Comparison of ENCODE assay signal across 9 cellular contexts in genomic region chr14:94601961-94602391, GRCh38. TPM values are rescaled to one million over a fixed set of nuclear protein-coding genes. Genes with fewer than 3 reads are reported as not detected.
DNase-seq lines count a peak whose midpoint lies in the region; ATAC-seq and TF ChIP-seq lines count a peak whose summit lies in the region.
"Had no signal": no experiment of that assay in that cellular context is flagged by ENCODE, and none has a peak within 500 bp of the region (broad histone marks: within the 10 kb centered on the region; RNA-seq: fewer than 3 reads in every experiment).

No MANE protein-coding gene starts in this region.

- CTCF ChIA-PET in AG04449 (lab: Yijun Ruan, JAX) (interaction anchor here (1.3 kb wide), 1 partner anchor 10 kb away, joined by 4 read pairs; the partner anchor contains the start of gene SERPINA3), RWPE1 (lab: Yijun Ruan, JAX) (interaction anchor here (0.6 kb wide), 1 partner anchor 707 kb away, joined by 5 read pairs; no protein-coding TSS in a partner anchor)

- peak overlapping the region; percentile 60 for H3K18ac ChIP-seq in neuronal stem cell (ENCODE audit: low read length)

- no peaks in the 10 kb centered on the region for H3K27me3 ChIP-seq in neuronal stem cell (ENCODE audit: control insufficient read depth in 3 of 3, insufficient read depth in 3 of 3, low read depth in 1 of 3, low read length in 3 of 3)

- H2BK120ac ChIP-seq in neuronal stem cell (ENCODE audit: low read depth, low read length) = peak overlapping the region; percentile 65

- no peak overlapping the region for H2BK5ac ChIP-seq in neuronal stem cell (ENCODE audit: low read length)

- H3K14ac ChIP-seq in neuronal stem cell (ENCODE audit: low read length) = no peak overlapping the region

- H3K27ac Mint-ChIP-seq in activated T-cell treated with anti-CD3 and anti-CD28 coated beads, Interleukin-2, amount 50 U/mL, for 24 hours = no peak overlapping the region
- H3K27ac Mint-ChIP-seq: stimulated activated naive CD8-positive, alpha-beta T cell treated with anti-CD3 and anti-CD28 coated beads, Interleukin-15, Interleukin-2, amounts not matched to agents 100 ng/mL and 50 ng/mL, for 24 hours had no signal

- no peaks in the 10 kb centered on the region for H3K79me1 ChIP-seq in neuronal stem cell (ENCODE audit: low read depth, low read length)

- H3K9ac ChIP-seq in neuronal stem cell (ENCODE audit: low read depth, low read length, poor library complexity) = no peak overlapping the region

- H2AFZ ChIP-seq in neuronal stem cell (ENCODE audit: low read length) = no peak overlapping the region

- H3K23ac ChIP-seq in neuronal stem cell (ENCODE audit: low read depth, low read length, poor library complexity) = no peak overlapping the region

- DNase-seq in AG04449 (ENCODE audit: low read depth, low spot score) (peak; percentile 62), RWPE1 (ENCODE audit: low spot score) (peak; percentile 74), fibroblast of peridontal ligament (ENCODE audit: extremely low read depth) (peak; percentile 95), neuronal stem cell (ENCODE audit: low spot score) (no peak), ecto neural progenitor cell (ENCODE audit: low spot score) (no peak)
- DNase-seq in activated T-cell treated with anti-CD3 and anti-CD28 coated beads, Interleukin-2, amount 50 U/mL, for 24 hours = no peak

- peaks cover 7% of the 10 kb centered on the region for H3K27me3 Mint-ChIP-seq in activated T-cell treated with anti-CD3 and anti-CD28 coated beads, Interleukin-2, amount 50 U/mL, for 24 hours
- H3K27me3 Mint-ChIP-seq: stimulated activated naive CD8-positive, alpha-beta T cell treated with anti-CD3 and anti-CD28 coated beads, Interleukin-15, Interleukin-2, amounts not matched to agents 100 ng/mL and 50 ng/mL, for 24 hours had no signal

- no peak for TF ChIP-seq CTCF in AG04449 (IDR thresholded peaks at IDR 0.05; ENCODE audit: insufficient read depth, low read length, missing control alignments)
- TF ChIP-seq CTCF in RWPE1 (conservative IDR thresholded peaks at IDR 0.05; ENCODE audit: low read depth) = no peak

- H2BK12ac ChIP-seq in neuronal stem cell (ENCODE audit: low read length) = no peak overlapping the region

- H3K4me3 Mint-ChIP-seq in activated T-cell treated with anti-CD3 and anti-CD28 coated beads, Interleukin-2, amount 50 U/mL, for 24 hours = no peak overlapping the region
- H3K4me3 Mint-ChIP-seq: stimulated activated naive CD8-positive, alpha-beta T cell treated with anti-CD3 and anti-CD28 coated beads, Interleukin-15, Interleukin-2, amounts not matched to agents 100 ng/mL and 50 ng/mL, for 24 hours had no signal

- no peak overlapping the region for H4K8ac ChIP-seq in neuronal stem cell (ENCODE audit: low read depth, low read length)

- no peak overlapping the region for H2AK5ac ChIP-seq in neuronal stem cell (ENCODE audit: low read depth, low read length)

- no peak overlapping the region for H3K4ac ChIP-seq in neuronal stem cell (ENCODE audit: low read length)

- H3K9me3 ChIP-seq in neuronal stem cell (replicated peaks in 1 of 2; ENCODE audit: control insufficient read depth in 2 of 2, insufficient read depth in 1 of 2, low read depth in 1 of 2, low read length in 2 of 2) = no peaks in the 10 kb centered on the region

- no peak for ATAC-seq in GM18909 (IDR thresholded peaks at IDR 0.05; ENCODE audit: poor library complexity, unreplicated experiment)
- ATAC-seq in GM18502 (IDR thresholded peaks at IDR 0.05; ENCODE audit: poor library complexity, unreplicated experiment) = no peak

- H3K36me3 ChIP-seq in neuronal stem cell (replicated peaks in 1 of 2; ENCODE audit: control insufficient read depth in 2 of 2, insufficient read depth in 2 of 2, low read length in 2 of 2) = no peaks in the 10 kb centered on the region

- POLR2A ChIA-PET in AG04449 (lab: Yijun Ruan, JAX) = interaction anchor here (0.9 to 2.3 kb wide), 2 partner anchors 9 to 61 kb away, joined by 4 to 9 read pairs; no protein-coding TSS in a partner anchor
- POLR2A ChIA-PET in RWPE1 (lab: Yijun Ruan, JAX; ENCODE audit: low non-redundant PET) = no interaction called here

- H2BK15ac ChIP-seq in neuronal stem cell (ENCODE audit: low read length) = no peak overlapping the region

- H3K4me1 ChIP-seq in neuronal stem cell (ENCODE audit: control insufficient read depth in 2 of 2, insufficient read depth in 1 of 2, low read depth in 1 of 2, low read length in 2 of 2) = peaks cover 0 to 11% of the 10 kb centered on the region in 2 donors

- no peaks in the 10 kb centered on the region for H3K36me3 Mint-ChIP-seq in activated T-cell treated with anti-CD3 and anti-CD28 coated beads, Interleukin-2, amount 50 U/mL, for 24 hours (ENCODE audit: low read depth)

- H3K4me1 Mint-ChIP-seq in activated T-cell treated with anti-CD3 and anti-CD28 coated beads, Interleukin-2, amount 50 U/mL, for 24 hours (ENCODE audit: low read depth) = no peaks in the 10 kb centered on the region

- no peak overlapping the region for H4K91ac ChIP-seq in neuronal stem cell (ENCODE audit: low read depth, low read length, poor library complexity)

- no peak overlapping the region for H3K4me3 ChIP-seq in AG04449 (ENCODE audit: low read depth, low read length)
- H3K4me3 ChIP-seq in neuronal stem cell (ENCODE audit: low read length in 2 of 2) = no peak overlapping the region

- H3K4me2 ChIP-seq in neuronal stem cell (ENCODE audit: insufficient read depth, low read length, poor library complexity, severe bottlenecking) = no peak overlapping the region

- WGBS in neuronal stem cell (ENCODE audit: extremely low coverage in 2 of 2, insufficient read length in 2 of 2, insufficient replicate concordance in 1 of 2), 2 donors = no CpG with 5 or more reads among the region's 6 CpGs

- H3K9me3 Mint-ChIP-seq in activated T-cell treated with anti-CD3 and anti-CD28 coated beads, Interleukin-2, amount 50 U/mL, for 24 hours = no peaks in the 10 kb centered on the region
- H3K9me3 Mint-ChIP-seq: stimulated activated naive CD8-positive, alpha-beta T cell treated with anti-CD3 and anti-CD28 coated beads, Interleukin-15, Interleukin-2, amounts not matched to agents 100 ng/mL and 50 ng/mL, for 24 hours had no signal

- H3K27ac ChIP-seq in RWPE1 (peak overlapping the region; percentile 99), neuronal stem cell (replicated peaks; ENCODE audit: low read length) (no peak overlapping the region)

RNA-seq across cellular contexts. Expression of gene SERPINA3, which starts 10.2 kb away (rescaled TPM):
- 0.04 TPM for polyA plus RNA-seq in neuronal stem cell (2013, experiment 1 of 2)
- 0.04 TPM for polyA plus RNA-seq in neuronal stem cell (2013, experiment 2 of 2)

RNA-seq across cellular contexts. Expression of gene SERPINA5, which starts 20.8 kb away (rescaled TPM):
- 2.4 TPM for polyA plus RNA-seq in neuronal stem cell (2013, experiment 1 of 2)
- polyA plus RNA-seq in neuronal stem cell (2013, experiment 2 of 2) = 2.5 TPM

RNA-seq across cellular contexts. Expression of gene SERPINA4, which starts 40.7 kb away (rescaled TPM):
- not detected for polyA plus RNA-seq in neuronal stem cell (2013, experiment 1 of 2)
- not detected for polyA plus RNA-seq in neuronal stem cell (2013, experiment 2 of 2)

Comparison
In these comparisons a context has a peak if more than half of its experiments do, and no peak if none do; other contexts are left out.
1. DNase-seq: peak in AG04449 (single experiment), RWPE1 (single experiment) and fibroblast of peridontal ligament (single experiment); none in neuronal stem cell (single experiment), activated T-cell treated with anti-CD3 and anti-CD28 coated beads, Interleukin-2, amount 50 U/mL, for 24 hours (single experiment) and ecto neural progenitor cell (single experiment).